ENCODE assay signal across 8 cellular contexts in the genomic region with DNA sequence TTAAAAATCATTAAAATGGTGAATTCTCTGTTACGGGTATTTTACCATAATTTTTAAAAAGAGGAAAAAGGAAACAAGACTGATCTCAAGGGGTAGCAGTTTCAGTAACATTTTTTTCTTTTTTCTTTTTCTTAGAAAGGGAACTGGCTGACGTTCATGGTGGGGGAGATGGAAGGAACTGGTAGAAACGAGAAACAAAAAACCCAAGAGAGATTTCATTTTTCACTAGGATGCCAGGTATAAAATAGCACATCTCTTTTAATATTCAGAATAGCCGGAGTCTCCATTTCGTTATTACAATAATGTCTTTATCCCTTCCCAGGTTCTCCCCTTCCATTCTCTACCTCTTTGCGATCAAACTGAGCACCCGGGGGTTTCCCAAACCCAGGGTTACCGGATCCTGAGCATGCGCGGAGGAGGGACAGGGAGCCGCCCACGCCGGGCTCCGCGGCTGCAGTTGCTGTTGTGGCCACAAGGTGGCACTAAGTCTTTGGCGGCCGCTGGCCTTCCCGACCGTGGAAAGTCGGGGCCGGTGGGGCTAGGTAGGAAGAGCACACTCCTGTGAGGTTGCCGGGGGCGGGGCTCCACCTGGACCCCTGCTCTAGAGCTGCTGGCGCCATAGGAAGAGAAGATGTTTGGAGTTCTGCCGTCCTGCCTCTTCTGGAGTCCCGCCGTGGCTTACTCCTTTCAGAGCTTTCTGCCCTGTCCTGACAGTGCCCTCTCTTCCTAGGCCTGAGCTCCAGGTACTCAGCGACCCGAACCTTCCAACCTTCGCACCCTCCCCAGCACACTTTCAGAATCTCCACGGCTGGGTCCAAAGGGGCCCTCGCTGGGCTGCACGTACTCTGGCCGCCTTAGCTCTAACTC.
DNase-seq lines count a peak whose midpoint lies in the region; ATAC-seq lines count a peak whose summit lies in the region.

No MANE protein-coding gene starts in this region.

- DNase-seq in DMS 273 (lab: John Stamatoyannopoulos, UW; ENCODE audit: unreplicated experiment), result peak; percentile 94
- peak; percentile 60 for DNase-seq in HT-29 (ENCODE audit: low spot score)
- peak; percentile 66 for DNase-seq in SHP77 treated with DMSO at 0.1 percent for 48 hours (lab: John Stamatoyannopoulos, UW)
- peak; percentile 77 for DNase-seq in activated gamma-delta T cell treated with anti-CD3 and anti-CD28 coated beads, Interleukin-2, amount 50 U/mL, for 16 hours (ENCODE audit: low read depth)
- peak; percentile 92 for DNase-seq in germinal center (ENCODE audit: low spot score)
- peak in 54 of 56 donors; percentile 4 to 87 (median 61) for DNase-seq in nucleus accumbens (lab: John Stamatoyannopoulos, UW)

- H3K9ac ChIP-seq in subcutaneous abdominal adipose tissue (ENCODE audit: low read length in 5 of 5), result peak overlapping the region in 4 of 5 donors; percentile 18 to 69 (median 56)

- H3K4me1 ChIP-seq in subcutaneous abdominal adipose tissue (ENCODE audit: control insufficient read depth in 5 of 5, insufficient read depth in 5 of 5, low read length in 5 of 5), result peaks cover 0 to 12% (median 5%) of the 10 kb centered on the region in 5 donors

- H3K9me3 ChIP-seq in subcutaneous abdominal adipose tissue (ENCODE audit: control insufficient read depth in 5 of 5, low read length in 5 of 5), result no peaks in the 10 kb centered on the region

- H3K27ac ChIP-seq in subcutaneous abdominal adipose tissue (ENCODE audit: low read depth, low read length), result no peak overlapping the region

- ATAC-seq in GM21390 (IDR thresholded peaks at IDR 0.05; ENCODE audit: unreplicated experiment), result peak; percentile 95

- H3K4me3 ChIP-seq in subcutaneous abdominal adipose tissue (ENCODE audit: low read depth in 1 of 5, low read length in 5 of 5), result peak overlapping the region; percentile 43 to 68 (median 51)

- no peaks in the 10 kb centered on the region for H3K36me3 ChIP-seq in subcutaneous abdominal adipose tissue (ENCODE audit: control insufficient read depth in 5 of 5, insufficient read depth in 5 of 5, low read length in 5 of 5)

- H3K27me3 ChIP-seq in subcutaneous abdominal adipose tissue (ENCODE audit: control insufficient read depth in 5 of 5, insufficient read depth in 4 of 5, low read length in 5 of 5), result no peaks in the 10 kb centered on the region
